ENCODE assay signal across 6 cellular contexts in the genomic region with DNA sequence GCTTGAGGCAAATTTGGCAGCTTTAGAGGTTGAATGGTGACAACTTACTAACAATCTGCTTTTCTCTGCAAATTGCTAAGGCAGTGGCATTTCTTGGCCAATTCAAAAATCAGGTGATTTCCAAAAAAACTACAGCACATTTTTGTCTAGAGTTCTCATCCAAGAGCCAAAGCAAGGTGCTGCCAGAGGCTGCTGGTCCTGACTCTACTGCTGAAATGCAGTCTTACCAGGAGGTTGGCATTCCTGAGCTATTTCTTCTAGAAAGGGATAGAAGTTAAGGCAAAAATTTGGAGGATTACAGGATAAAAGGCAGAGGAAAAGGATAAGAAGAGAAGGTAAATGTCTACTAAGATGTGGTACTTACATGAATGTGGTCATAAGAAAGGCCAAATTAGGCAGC.
"Had no signal": no experiment of that assay in that cellular context is flagged by ENCODE, and none has a peak within 500 bp of the region (broad histone marks: within the 10 kb centered on the region; RNA-seq: fewer than 3 reads in every experiment).

No MANE protein-coding gene starts in this region.

- DNase-seq: GOT3, H9, HCEC 1CT, IMR-90, KG1 had no signal

- H3K4me3 ChIP-seq: K562 had no signal

- H3K9me3 Mint-ChIP-seq: H9 had no signal

- H3K4me3 Mint-ChIP-seq: H9 had no signal

- ATAC-seq: K562 had no signal
